ENCODE assay signal across 8 cellular contexts in genomic region chr15:41501191-41501917, GRCh38. TPM values are rescaled to one million over a fixed set of nuclear protein-coding genes. Genes with fewer than 3 reads are reported as not detected.
DNase-seq lines count a peak whose midpoint lies in the region; ATAC-seq and TF ChIP-seq lines count a peak whose summit lies in the region.

No MANE protein-coding gene starts in this region.

- ATAC-seq in HG02885 (IDR thresholded peaks at IDR 0.05; ENCODE audit: poor library complexity, unreplicated experiment) (no peak), HG03432 (IDR thresholded peaks at IDR 0.05; ENCODE audit: unreplicated experiment) (no peak)

- no peak overlapping the region for H3K27ac ChIP-seq in esophagus squamous epithelium

- peak overlapping the region in 3 of 4 donors; percentile 20 to 58 (median 34) for H3K4me3 ChIP-seq in esophagus squamous epithelium

- no peak for TF ChIP-seq POLR2A in esophagus squamous epithelium (IDR thresholded peaks at IDR 0.05)

- 7 to 8% methylated on average over 7 to 27 of the region's 56 CpGs for WGBS in esophagus squamous epithelium, 2 donors

- no peaks in the 10 kb centered on the region for H3K9me3 ChIP-seq in esophagus squamous epithelium

- H3K4me1 ChIP-seq in esophagus squamous epithelium: peaks cover 25 to 33% (median 30%) of the 10 kb centered on the region in 3 donors

- no peak for TF ChIP-seq CTCF in GM13976 (IDR thresholded peaks at IDR 0.05; ENCODE audit: borderline replicate concordance, control extremely low read depth, extremely low read depth, insufficient read depth, missing control alignments)
- no peak for TF ChIP-seq CTCF in esophagus squamous epithelium (IDR thresholded peaks at IDR 0.05)

- in situ Hi-C loops in GM13976 (cut with MboI; ENCODE audit: low sequenced_read_pairs, unreplicated experiment): no loop called here

- DNase-seq in GM13976 (ENCODE audit: low spot score) (peak; percentile 59), T-helper 9 cell (peak; percentile 27), esophagus squamous epithelium (lab: John Stamatoyannopoulos, UW) (no peak), renal cortical epithelial cell (ENCODE audit: low read depth) (peak; percentile 52), NCI-H446 (lab: John Stamatoyannopoulos, UW) (no peak), HUDEP-2 (lab: John Stamatoyannopoulos, UW; ENCODE audit: unreplicated experiment in 76 of 76) (no peak)

- intact Hi-C loops in esophagus squamous epithelium (cut with DNase I): no loop called here

- H3K36me3 ChIP-seq in esophagus squamous epithelium: no peaks in the 10 kb centered on the region

- peaks cover 14 to 100% (median 19%) of the 10 kb centered on the region in 4 donors for H3K27me3 ChIP-seq in esophagus squamous epithelium

RNA-seq across cellular contexts. Expression of gene ITPKA, which starts 7.7 kb away (rescaled TPM):
- under 1 TPM in 3 of 4 donors, not detected in 1; 0.19 to 0.76 (median 0.57) TPM for total RNA-seq in esophagus squamous epithelium
- 4.5 and 9.7 TPM in 2 replicates for total RNA-seq in renal cortical epithelial cell

RNA-seq across cellular contexts. Expression of gene LTK, which starts 12.3 kb away (rescaled TPM):
- total RNA-seq in esophagus squamous epithelium: under 1 TPM in 2 of 4 donors, not detected in 2; 0.38 to 0.82 TPM
- total RNA-seq in renal cortical epithelial cell: 0.25 and 1.0 TPM in 2 replicates

RNA-seq across cellular contexts. Expression of gene RPAP1, which starts 42.7 kb away (rescaled TPM):
- total RNA-seq in esophagus squamous epithelium (10 to 100 TPM; 15.3 to 22.6 (median 19.8) TPM), renal cortical epithelial cell (8.7 and 32.0 TPM in 2 replicates)

RNA-seq across cellular contexts. Expression of gene TYRO3, which starts 57.7 kb away (rescaled TPM):
- total RNA-seq in esophagus squamous epithelium (10 to 100 TPM in 3 of 4 donors, 1 to 10 TPM in 1; 6.5 to 16.9 (median 11.2) TPM), renal cortical epithelial cell (6.1 and 11.3 TPM in 2 replicates)

Comparison
In these comparisons a context has a peak if more than half of its experiments do, and no peak if none do; other contexts are left out.
1. DNase-seq: peak in GM13976 (single experiment), T-helper 9 cell (single experiment) and renal cortical epithelial cell (single experiment); none in esophagus squamous epithelium (single experiment), NCI-H446 (0 of 2) and HUDEP-2 (0 of 76).